In genomic region chr2:233140913-233141469, GRCh38 we compare ENCODE assay signal across 1 cellular context.
TF ChIP-seq lines count a peak whose summit lies in the region.

No MANE protein-coding gene starts in this region.

TF ChIP-seq in WTC11, 78 proteins besides CTCF, POLR2A, EP300 and RAD21 (continued from another document):
- TF ChIP-seq STAT6 (CRISPR knock-in tag; conservative IDR thresholded peaks at IDR 0.05; ENCODE audit: low read depth) = no peak
